ENCODE assay signal across 23 cellular contexts in genomic region chr10:119346063-119346835, GRCh38.
DNase-seq lines count a peak whose midpoint lies in the region; ATAC-seq and TF ChIP-seq lines count a peak whose summit lies in the region.
"Had no signal": no experiment of that assay in that cellular context is flagged by ENCODE, and none has a peak within 500 bp of the region (broad histone marks: within the 10 kb centered on the region; RNA-seq: fewer than 3 reads in every experiment).

No MANE protein-coding gene starts in this region.

- H3K27ac ChIP-seq in esophagus squamous epithelium = peak overlapping the region in 1 of 4 donors; percentile 17
- H3K27ac ChIP-seq: 22Rv1, gastrocnemius medialis, HL-60, prostate gland had no signal

- H3K27ac Mint-ChIP-seq in stimulated activated memory B cell treated with anti-CD40 and anti-IgM and Interleukin-4, amounts not matched to agents 10 μg/mL and 1 μg/mL and 100 μg/mL, for 72 hours = peak overlapping the region; percentile 0
- H3K27ac Mint-ChIP-seq: activated CD8-positive, alpha-beta T cell treated with anti-CD3 and anti-CD28 coated beads, Interleukin-2, amount 10 ng/mL, durations not matched to agents 7 days and 5 days; activated naive CD4-positive, alpha-beta T cell treated with anti-CD3 and anti-CD28 coated beads for 36 hours; activated T-cell treated with anti-CD3 and anti-CD28 coated beads, Interleukin-2, amount 50 U/mL, for 24 hours; B cell; type B pancreatic cell had no signal

- TF ChIP-seq POLR2A in esophagus squamous epithelium (IDR thresholded peaks at IDR 0.05) = no peak

- peaks cover 70% of the 10 kb centered on the region for H3K36me3 Mint-ChIP-seq in stimulated activated memory B cell treated with anti-CD40 and anti-IgM and Interleukin-4, amounts not matched to agents 10 μg/mL and 1 μg/mL and 100 μg/mL, for 72 hours

- H3K4me3 ChIP-seq in esophagus squamous epithelium = no peak overlapping the region
- H3K4me3 ChIP-seq: gastrocnemius medialis, prostate gland had no signal

- no peak overlapping the region for H3K4me3 Mint-ChIP-seq in stimulated activated memory B cell treated with anti-CD40 and anti-IgM and Interleukin-4, amounts not matched to agents 10 μg/mL and 1 μg/mL and 100 μg/mL, for 72 hours
- H3K4me3 Mint-ChIP-seq: activated CD8-positive, alpha-beta T cell treated with anti-CD3 and anti-CD28 coated beads, Interleukin-2, amount 10 ng/mL, durations not matched to agents 7 days and 5 days; activated naive CD4-positive, alpha-beta T cell treated with anti-CD3 and anti-CD28 coated beads for 36 hours; activated T-cell treated with anti-CD3 and anti-CD28 coated beads, Interleukin-2, amount 50 U/mL, for 24 hours; B cell; central memory CD8-positive, alpha-beta T cell; T-helper 2 cell treated with Interferon-gamma antibody and Interleukin-4, amounts not matched to agents 5 μg/mL and 100 μg/mL, for 36 hours; type B pancreatic cell had no signal

- intact Hi-C loops in left cardiac atrium (cut with DNase I) = no loop called here
- intact Hi-C loops in esophagus squamous epithelium (cut with DNase I) = no loop called here

- peaks cover 35% of the 10 kb centered on the region for H3K4me1 Mint-ChIP-seq in stimulated activated memory B cell treated with anti-CD40 and anti-IgM and Interleukin-4, amounts not matched to agents 10 μg/mL and 1 μg/mL and 100 μg/mL, for 72 hours

- no peaks in the 10 kb centered on the region for H3K9me3 ChIP-seq in esophagus squamous epithelium
- H3K9me3 ChIP-seq: gastrocnemius medialis, prostate gland had no signal

- no peak for TF ChIP-seq CTCF in esophagus squamous epithelium (IDR thresholded peaks at IDR 0.05)

- peaks cover under 1% of the 10 kb centered on the region for H3K9me3 Mint-ChIP-seq in stimulated activated memory B cell treated with anti-CD40 and anti-IgM and Interleukin-4, amounts not matched to agents 10 μg/mL and 1 μg/mL and 100 μg/mL, for 72 hours
- H3K9me3 Mint-ChIP-seq: type B pancreatic cell had no signal

- no peaks in the 10 kb centered on the region for H3K27me3 Mint-ChIP-seq in stimulated activated memory B cell treated with anti-CD40 and anti-IgM and Interleukin-4, amounts not matched to agents 10 μg/mL and 1 μg/mL and 100 μg/mL, for 72 hours
- H3K27me3 Mint-ChIP-seq: activated T-cell treated with anti-CD3 and anti-CD28 coated beads, Interleukin-2, amount 50 U/mL, for 24 hours; B cell; central memory CD8-positive, alpha-beta T cell; type B pancreatic cell had no signal

- peaks cover 4 to 65% (median 30%) of the 10 kb centered on the region in 3 donors for H3K4me1 ChIP-seq in esophagus squamous epithelium

- DNase-seq in DMS 273 (lab: John Stamatoyannopoulos, UW; ENCODE audit: unreplicated experiment) (peak; percentile 76), DMS 273 treated with DMSO at 0.1 percent for 48 hours (lab: John Stamatoyannopoulos, UW) (no peak), NCI-H69 (lab: John Stamatoyannopoulos, UW) (peak; percentile 19), left cardiac atrium (peak; percentile 19), NCI-H1436 treated with DMSO at 0.1 percent for 48 hours (lab: John Stamatoyannopoulos, UW) (no peak), esophagus squamous epithelium (lab: John Stamatoyannopoulos, UW) (no peak)
- DNase-seq in stimulated activated naive CD4-positive, alpha-beta T cell treated with Interleukin-2 at 50 U/mL for 16 hours (lab: John Stamatoyannopoulos, UW) = no peak
- DNase-seq: activated CD8-positive, alpha-beta T cell treated with anti-CD3 and anti-CD28 coated beads, Interleukin-2, amount 10 ng/mL, durations not matched to agents 7 days and 5 days; activated naive CD4-positive, alpha-beta T cell treated with anti-CD3 and anti-CD28 coated beads for 36 hours; activated T-cell treated with anti-CD3 and anti-CD28 coated beads, Interleukin-2, amount 50 U/mL, for 24 hours; gastrocnemius medialis; NCI-H526 treated with DMSO at 0.1 percent for 48 hours; OCI-M1; small intestine; stimulated activated CD4-positive, alpha-beta T cell treated with anti-CD3 and anti-CD28 coated beads, Interleukin-4, amount 100 ng/mL, for 1 hour had no signal

- ATAC-seq in left cardiac atrium = no peak
- ATAC-seq in stimulated activated memory B cell treated with anti-CD40 and anti-IgM and Interleukin-4, amounts not matched to agents 10 μg/mL and 1 μg/mL and 100 μg/mL, for 72 hours = no peak
- ATAC-seq: activated CD8-positive, alpha-beta T cell treated with anti-CD3 and anti-CD28 coated beads, Interleukin-2, amount 10 ng/mL, durations not matched to agents 7 days and 5 days; gastrocnemius medialis had no signal

- WGBS in esophagus squamous epithelium, 2 donors = 83 to 84% methylated on average over 6 to 9 of the region's 16 CpGs

- no peaks in the 10 kb centered on the region for H3K27me3 ChIP-seq in esophagus squamous epithelium
- H3K27me3 ChIP-seq: gastrocnemius medialis had no signal

- no peaks in the 10 kb centered on the region for H3K36me3 ChIP-seq in esophagus squamous epithelium
- H3K36me3 ChIP-seq: gastrocnemius medialis, prostate gland had no signal

Comparison
In these comparisons a context has a peak if more than half of its experiments do, and no peak if none do; other contexts are left out.
1. DNase-seq: peak in DMS 273 (single experiment), NCI-H69 (single experiment) and left cardiac atrium (single experiment); none in DMS 273 treated with DMSO at 0.1 percent for 48 hours (single experiment), NCI-H1436 treated with DMSO at 0.1 percent for 48 hours (single experiment), stimulated activated naive CD4-positive, alpha-beta T cell treated with Interleukin-2 at 50 U/mL for 16 hours (single experiment) and esophagus squamous epithelium (single experiment).